In the genomic region with DNA sequence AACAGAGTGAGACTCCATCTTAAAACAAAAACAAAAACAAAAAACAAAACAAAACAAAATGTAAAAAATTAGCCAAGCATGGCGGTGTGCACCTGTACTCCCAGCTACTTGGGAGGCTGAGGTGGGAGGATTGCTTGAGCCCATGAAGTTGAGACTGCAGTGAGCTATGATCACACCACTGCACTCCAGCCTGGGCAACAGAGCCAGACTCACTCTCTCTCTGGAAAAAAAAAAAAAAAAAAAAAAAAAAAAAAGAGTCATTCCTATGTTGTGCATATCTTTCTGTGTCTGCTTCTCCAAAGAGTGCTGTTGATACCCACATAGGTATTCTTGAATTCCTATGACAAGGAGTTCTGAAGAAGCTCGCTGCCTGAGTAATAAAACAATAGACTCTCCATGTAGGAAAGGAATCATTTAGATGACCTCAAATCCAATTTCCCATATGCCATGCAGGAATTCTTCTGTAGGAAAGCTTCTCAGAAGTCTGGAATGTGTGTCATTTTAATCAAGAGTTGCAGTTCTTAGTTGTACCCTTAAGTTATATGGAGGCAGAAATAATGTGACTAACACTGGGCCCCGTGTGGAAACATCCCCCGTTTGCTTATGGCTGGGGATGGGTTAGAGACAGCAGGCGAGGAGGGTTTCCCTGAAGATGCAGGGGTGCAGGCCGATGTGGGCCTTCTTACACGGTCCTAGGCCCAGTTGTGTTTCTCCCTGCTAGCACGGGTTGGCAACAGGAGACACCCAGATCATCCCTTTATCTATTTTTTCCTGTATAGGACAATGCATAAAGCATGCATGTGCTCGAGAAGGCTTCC, we compare ENCODE assay signal across 10 cellular contexts.
A peak's percentile ranks its signal among the peaks of the same experiment; 100 is the strongest.
DNase-seq lines count a peak whose midpoint lies in the region; ATAC-seq and TF ChIP-seq lines count a peak whose summit lies in the region.
"Had no signal": no experiment of that assay in that cellular context is flagged by ENCODE, and none has a peak within 500 bp of the region (broad histone marks: within the 10 kb centered on the region; RNA-seq: fewer than 3 reads in every experiment).

No MANE protein-coding gene starts in this region.

- no peaks in the 10 kb centered on the region; a peak in 1 of 4 replicates for H3K79me1 ChIP-seq in IMR-90 (ENCODE audit: low read depth in 1 of 2, low read length in 2 of 2)

- no peaks in the 10 kb centered on the region for H4K20me1 ChIP-seq in IMR-90 (ENCODE audit: insufficient read depth, low read length)

- CTCF ChIA-PET in IMR-90 (lab: Yijun Ruan, JAX), result no interaction called here

- WGBS in IMR-90 (ENCODE audit: extremely low coverage in 2 of 2, insufficient read length in 1 of 2), 2 experiments, result 90% methylated on average over 2 of the region's 9 CpGs; no CpG with 5 or more reads in 1 of the 2 experiments
- WGBS in thyroid gland, 2 donors, result 78% methylated on average over 9 of the region's 9 CpGs

- H3K18ac ChIP-seq in IMR-90 (ENCODE audit: low read depth, low read length), result no peak overlapping the region

- no peak overlapping the region for H3K9ac ChIP-seq in IMR-90 (ENCODE audit: low read depth, low read length)

- dilution Hi-C loops in IMR-90 (cut with HindIII; ENCODE audit: low sequenced_read_pairs, unreplicated experiment), result no loop called here

- H3K27ac ChIP-seq in IMR-90 (ENCODE audit: insufficient read depth, low read length) (no peak overlapping the region), thyroid gland (no peak overlapping the region)

- no peak overlapping the region for H2BK15ac ChIP-seq in IMR-90 (ENCODE audit: low read depth, low read length)

- POLR2A ChIA-PET in IMR-90 (lab: Charles Lee; ENCODE audit: unreplicated experiment), result no interaction called here

- no peak overlapping the region for H4K5ac ChIP-seq in IMR-90 (ENCODE audit: low read depth, low read length)

- H3K4me1 ChIP-seq in IMR-90 (ENCODE audit: control insufficient read depth, insufficient read depth, low read length) (peaks cover 8% of the 10 kb centered on the region), thyroid gland (no peaks in the 10 kb centered on the region)

- no peak overlapping the region; the same call in 1 of the 2 replicates for H3K4ac ChIP-seq in IMR-90 (ENCODE audit: low read depth, low read length)

- H3K14ac ChIP-seq in IMR-90 (replicated peaks; ENCODE audit: low read depth, low read length), result no peak overlapping the region

- in situ Hi-C loops in IMR-90 (cut with MboI; ENCODE audit: low sequenced_read_pairs), result no loop called here

- peak overlapping the region; percentile 6 for H2AK9ac ChIP-seq in IMR-90 (replicated peaks; ENCODE audit: low read depth, low read length, poor library complexity)

- no peak overlapping the region for H2BK5ac ChIP-seq in IMR-90 (ENCODE audit: low read depth, low read length, poor library complexity, severe bottlenecking)

- H2BK20ac ChIP-seq in IMR-90 (ENCODE audit: low read depth, low read length), result no peak overlapping the region

- no peaks in the 10 kb centered on the region for H3K9me3 ChIP-seq in IMR-90 (ENCODE audit: control insufficient read depth, insufficient read depth, low read length)
- no peaks in the 10 kb centered on the region for H3K9me3 ChIP-seq in thyroid gland

- no peak overlapping the region; the same call in 1 of the 2 replicates for H4K91ac ChIP-seq in IMR-90 (ENCODE audit: insufficient read depth, low read depth, low read length)

- no peak overlapping the region for H3K56ac ChIP-seq in IMR-90 (ENCODE audit: extremely low read depth, insufficient read depth, low read length)

- H2AK5ac ChIP-seq in IMR-90 (ENCODE audit: low read depth, low read length), result no peak overlapping the region

- H3K23ac ChIP-seq in IMR-90 (ENCODE audit: low read depth, low read length), result no peak overlapping the region

- H3K27me3 ChIP-seq in IMR-90 (ENCODE audit: control insufficient read depth, insufficient read depth, low read length), result no peaks in the 10 kb centered on the region
- H3K27me3 ChIP-seq in thyroid gland, result no peaks in the 10 kb centered on the region

- no TSS peak for BruUV-seq in IMR-90 (replicated peaks; lab: Mats Ljungman, UMichigan)

- H3K9me1 ChIP-seq in IMR-90 (ENCODE audit: insufficient read depth, low read length), result peaks cover 8% of the 10 kb centered on the region

- H2AFZ ChIP-seq in IMR-90 (replicated peaks; ENCODE audit: low read length, poor library complexity), result no peak overlapping the region

- TF ChIP-seq POLR2A in IMR-90 (IDR thresholded peaks at IDR 0.05; ENCODE audit: low read depth, low read length) (no peak), thyroid gland (IDR thresholded peaks at IDR 0.05) (no peak)

- no peak for TF ChIP-seq RAD21 in IMR-90 (IDR thresholded peaks at IDR 0.05; ENCODE audit: low read length)

- DNase-seq in GM10266 (ENCODE audit: extremely low spot score) (peak; percentile 16), IMR-90 (peak; percentile 45), kidney tubule cell (ENCODE audit: low spot score) (peak; percentile 62), T-helper 9 cell (no peak), thyroid gland (no peak), SHP77 treated with DMSO at 0.1 percent for 48 hours (lab: John Stamatoyannopoulos, UW) (no peak), RPMI8226 (no peak)
- DNase-seq: MV-4-11 had no signal

- H3K4me2 ChIP-seq in IMR-90 (ENCODE audit: low read depth, low read length), result no peak overlapping the region

- intact Hi-C loops in IMR-90 (cut with micrococcal nuclease), result no loop called here
- intact Hi-C loops in thyroid gland (cut with DNase I), result no loop called here

- TF ChIP-seq CTCF in GM10266 (IDR thresholded peaks at IDR 0.05; ENCODE audit: control insufficient read depth, insufficient read depth, low read depth, missing control alignments) (no peak), IMR-90 (conservative IDR thresholded peaks at IDR 0.05; ENCODE audit: low read depth, low read length) (no peak), thyroid gland (IDR thresholded peaks at IDR 0.05) (no peak)

- H3K36me3 ChIP-seq in IMR-90 (ENCODE audit: control insufficient read depth, insufficient read depth, low read length) (no peaks in the 10 kb centered on the region), thyroid gland (no peaks in the 10 kb centered on the region)

- no peak overlapping the region for H4K8ac ChIP-seq in IMR-90 (ENCODE audit: low read depth in 2 of 2, low read length in 2 of 2)

- peak; percentile 3 for ATAC-seq in GM19452 (IDR thresholded peaks at IDR 0.05; ENCODE audit: unreplicated experiment)
- peak; percentile 60 for ATAC-seq in IMR-90 (ENCODE audit: low read depth)

- no peak overlapping the region for H3K4me3 ChIP-seq in IMR-90 (ENCODE audit: insufficient read depth, low read depth, low read length)
- H3K4me3 ChIP-seq in thyroid gland (replicated peaks in 1 of 3), result no peak overlapping the region
- H3K4me3 ChIP-seq: lung had no signal

- no peak overlapping the region for H2BK120ac ChIP-seq in IMR-90 (ENCODE audit: low read depth, low read length)

TF ChIP-seq in IMR-90, 13 proteins besides CTCF, POLR2A, EP300 and RAD21:
- TF ChIP-seq FOS (IDR thresholded peaks at IDR 0.05; ENCODE audit: low read depth, low read length), result no peak
- TF ChIP-seq MAZ (IDR thresholded peaks at IDR 0.05; ENCODE audit: borderline replicate concordance, low read depth, low read length), result no peak
- TF ChIP-seq, protein P1, sequence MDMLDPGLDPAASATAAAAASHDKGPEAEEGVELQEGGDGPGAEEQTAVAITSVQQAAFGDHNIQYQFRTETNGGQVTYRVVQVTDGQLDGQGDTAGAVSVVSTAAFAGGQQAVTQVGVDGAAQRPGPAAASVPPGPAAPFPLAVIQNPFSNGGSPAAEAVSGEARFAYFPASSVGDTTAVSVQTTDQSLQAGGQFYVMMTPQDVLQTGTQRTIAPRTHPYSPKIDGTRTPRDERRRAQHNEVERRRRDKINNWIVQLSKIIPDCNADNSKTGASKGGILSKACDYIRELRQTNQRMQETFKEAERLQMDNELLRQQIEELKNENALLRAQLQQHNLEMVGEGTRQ (IDR thresholded peaks at IDR 0.05; ENCODE audit: low read depth, low read length), result no peak
- no peak for TF ChIP-seq RFX5 (IDR thresholded peaks at IDR 0.05; ENCODE audit: low read depth, low read length)
- no peak for TF ChIP-seq CHD1 (IDR thresholded peaks at IDR 0.05; ENCODE audit: low read depth, low read length)
- TF ChIP-seq MXI1 (IDR thresholded peaks at IDR 0.05; ENCODE audit: borderline replicate concordance, low read depth, low read length), result no peak
- no peak for TF ChIP-seq NFE2L2 (IDR thresholded peaks at IDR 0.05; ENCODE audit: low read depth, low read length)
- no peak for TF ChIP-seq BHLHE40 (IDR thresholded peaks at IDR 0.05; ENCODE audit: low read depth, low read length)
- TF ChIP-seq, protein P2, sequence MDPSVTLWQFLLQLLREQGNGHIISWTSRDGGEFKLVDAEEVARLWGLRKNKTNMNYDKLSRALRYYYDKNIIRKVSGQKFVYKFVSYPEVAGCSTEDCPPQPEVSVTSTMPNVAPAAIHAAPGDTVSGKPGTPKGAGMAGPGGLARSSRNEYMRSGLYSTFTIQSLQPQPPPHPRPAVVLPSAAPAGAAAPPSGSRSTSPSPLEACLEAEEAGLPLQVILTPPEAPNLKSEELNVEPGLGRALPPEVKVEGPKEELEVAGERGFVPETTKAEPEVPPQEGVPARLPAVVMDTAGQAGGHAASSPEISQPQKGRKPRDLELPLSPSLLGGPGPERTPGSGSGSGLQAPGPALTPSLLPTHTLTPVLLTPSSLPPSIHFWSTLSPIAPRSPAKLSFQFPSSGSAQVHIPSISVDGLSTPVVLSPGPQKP (IDR thresholded peaks at IDR 0.05; ENCODE audit: borderline replicate concordance, low read depth, low read length), result no peak
- TF ChIP-seq RCOR1 (IDR thresholded peaks at IDR 0.05; ENCODE audit: insufficient replicate concordance, low read length), result no peak
- no peak for TF ChIP-seq SMC3 (IDR thresholded peaks at IDR 0.05; ENCODE audit: low read depth, low read length)
- no peak for TF ChIP-seq CEBPB (IDR thresholded peaks at IDR 0.05; ENCODE audit: low read depth, low read length)
- TF ChIP-seq MAFK (IDR thresholded peaks at IDR 0.05; ENCODE audit: low read depth, low read length), result no peak

Comparison
In these comparisons a context has a peak if more than half of its experiments do, and no peak if none do; other contexts are left out.
1. DNase-seq: peak in GM10266 (single experiment), IMR-90 (single experiment) and kidney tubule cell (single experiment); none in T-helper 9 cell (single experiment), thyroid gland (0 of 2), SHP77 treated with DMSO at 0.1 percent for 48 hours (single experiment) and RPMI8226 (single experiment).